In genomic region chr4:106793933-106794332, GRCh38 we compare ENCODE assay signal across 9 cellular contexts.
"Had no signal": no experiment of that assay in that cellular context is flagged by ENCODE, and none has a peak within 500 bp of the region (broad histone marks: within the 10 kb centered on the region; RNA-seq: fewer than 3 reads in every experiment).

No MANE protein-coding gene starts in this region.

- DNase-seq: GM23248, GOT3, H7, H9, HCEC 1CT, HFFc6 had no signal

- ATAC-seq: GM23338, HCT116 had no signal

- H3K4me1 ChIP-seq: HAP-1 had no signal

- H3K9me3 ChIP-seq: HAP-1 had no signal

- H3K27ac Mint-ChIP-seq: GM23338, H9, HFFc6 had no signal

- H3K27ac ChIP-seq: GM23248 had no signal

- H3K9me3 Mint-ChIP-seq: GM23338, H9, HFFc6 had no signal

- H3K4me2 ChIP-seq: GM23338 had no signal

- H3K4me1 Mint-ChIP-seq: GM23338, H9 had no signal

- H3K4me3 ChIP-seq: GM23248, GM23338, HAP-1 had no signal

- H2AFZ ChIP-seq: GM23248, GM23338 had no signal

- H3K36me3 ChIP-seq: HAP-1 had no signal

- H3K9ac ChIP-seq: GM23248 had no signal

- H3K4me3 Mint-ChIP-seq: GM23338, H9, HFFc6 had no signal
